8 cellular contexts compared by ENCODE assay signal in the genomic region with DNA sequence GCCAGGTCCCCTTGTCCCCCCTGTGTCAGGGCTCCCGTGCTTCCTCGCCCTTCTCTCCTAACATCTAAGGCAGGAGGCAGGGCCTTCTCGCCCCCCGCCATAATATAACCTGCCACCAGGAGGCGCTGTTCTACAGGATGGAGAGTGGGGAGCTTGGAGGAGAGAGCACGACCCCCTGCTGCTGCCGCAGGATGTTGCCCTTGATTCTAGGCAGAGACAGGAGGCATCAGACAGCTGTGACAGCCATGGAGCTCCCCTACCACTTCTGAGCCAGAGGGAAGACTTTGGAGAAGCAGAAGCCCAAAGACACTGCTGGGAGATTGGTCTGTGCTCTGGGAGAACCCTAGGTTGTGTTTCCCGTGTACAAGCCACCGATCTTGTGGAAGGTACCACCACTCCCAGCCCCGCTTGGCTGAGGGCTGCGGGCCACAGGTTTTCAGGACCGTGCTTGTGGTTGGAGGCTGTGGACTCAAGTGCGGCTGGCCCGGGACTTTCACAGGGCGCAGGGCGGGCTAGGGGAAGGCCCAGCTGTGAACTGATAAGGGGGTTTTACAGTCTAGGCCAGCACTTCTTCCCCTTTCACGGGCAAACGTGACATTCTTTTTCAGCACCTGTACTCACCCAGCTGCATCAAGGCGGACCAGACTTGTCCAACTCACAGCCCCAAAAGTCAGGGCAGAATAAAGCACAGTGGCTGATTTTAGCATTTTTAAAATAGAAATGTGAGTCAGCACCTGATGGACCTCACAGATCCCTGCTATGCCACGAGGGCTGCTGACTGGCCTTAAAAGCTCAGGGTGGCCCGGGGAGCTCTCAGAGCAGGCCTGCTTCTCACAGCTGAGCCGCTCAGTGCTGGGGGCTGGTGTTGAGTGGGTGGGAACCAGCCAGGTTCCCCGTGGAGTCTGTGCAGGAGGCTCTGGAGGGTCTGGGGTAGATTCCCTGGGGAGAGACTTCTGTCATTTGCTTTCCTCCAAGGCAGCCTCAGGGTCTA. TPM values are rescaled to one million over a fixed set of nuclear protein-coding genes. Genes with fewer than 3 reads are reported as not detected.
DNase-seq lines count a peak whose midpoint lies in the region; ATAC-seq and TF ChIP-seq lines count a peak whose summit lies in the region.

No MANE protein-coding gene starts in this region.

- no peaks in the 10 kb centered on the region for H3K9me3 Mint-ChIP-seq in activated CD4-positive, alpha-beta T cell treated with anti-CD3 and anti-CD28 coated beads, Interleukin-2, amount 10 ng/mL, durations not matched to agents 24 days and 14 days
- H3K9me3 Mint-ChIP-seq in mesothelial cell of epicardium: no peaks in the 10 kb centered on the region

- in situ Hi-C loops in GM18951 (cut with MboI; ENCODE audit: low sequenced_read_pairs, unreplicated experiment): no loop called here

- peaks cover 15% of the 10 kb centered on the region for H3K4me1 Mint-ChIP-seq in activated CD4-positive, alpha-beta T cell treated with anti-CD3 and anti-CD28 coated beads, Interleukin-2, amount 10 ng/mL, durations not matched to agents 24 days and 14 days
- H3K4me1 Mint-ChIP-seq in mesothelial cell of epicardium: no peaks in the 10 kb centered on the region

- peak overlapping the region; percentile 50 for H3K4me3 Mint-ChIP-seq in activated CD4-positive, alpha-beta T cell treated with anti-CD3 and anti-CD28 coated beads, Interleukin-2, amount 10 ng/mL, durations not matched to agents 24 days and 14 days
- H3K4me3 Mint-ChIP-seq in mesothelial cell of epicardium: no peak overlapping the region

- no peaks in the 10 kb centered on the region for H3K36me3 Mint-ChIP-seq in activated CD4-positive, alpha-beta T cell treated with anti-CD3 and anti-CD28 coated beads, Interleukin-2, amount 10 ng/mL, durations not matched to agents 24 days and 14 days (ENCODE audit: low read depth)
- H3K36me3 Mint-ChIP-seq in mesothelial cell of epicardium: no peaks in the 10 kb centered on the region

- peak; percentile 74 for TF ChIP-seq CTCF in mesothelial cell of epicardium (IDR thresholded peaks at IDR 0.05; ENCODE audit: unreplicated experiment)

- peak overlapping the region; percentile 83 for H3K27ac Mint-ChIP-seq in activated CD4-positive, alpha-beta T cell treated with anti-CD3 and anti-CD28 coated beads, Interleukin-2, amount 10 ng/mL, durations not matched to agents 24 days and 14 days
- no peak overlapping the region for H3K27ac Mint-ChIP-seq in mesothelial cell of epicardium

- ATAC-seq in HG03103 (IDR thresholded peaks at IDR 0.05; ENCODE audit: low read depth, unreplicated experiment): peak; percentile 83

- peak; percentile 15 for DNase-seq in Ammon's horn (ENCODE audit: low spot score)
- DNase-seq in NCI-H524 treated with DMSO at 0.1 percent for 48 hours (lab: John Stamatoyannopoulos, UW): peak; percentile 61
- peak; percentile 94 for DNase-seq in activated CD4-positive, alpha-beta T cell treated with anti-CD3 and anti-CD28 coated beads, Interleukin-2, amount 10 ng/mL, durations not matched to agents 24 days and 14 days
- DNase-seq in ecto neural progenitor cell (ENCODE audit: low spot score): peak; percentile 87
- DNase-seq in mesothelial cell of epicardium (ENCODE audit: low spot score in 2 of 2, unreplicated experiment in 2 of 2): peak; percentile 36 to 66
- DNase-seq in stimulated activated CD8-positive, alpha-beta memory T cell treated with anti-CD3 and anti-CD28 coated beads, Interleukin-4, amount 100 ng/mL, for 24 hours (ENCODE audit: low read depth): peak; percentile 87

- no peaks in the 10 kb centered on the region for H3K27me3 Mint-ChIP-seq in activated CD4-positive, alpha-beta T cell treated with anti-CD3 and anti-CD28 coated beads, Interleukin-2, amount 10 ng/mL, durations not matched to agents 24 days and 14 days
- peaks cover 8% of the 10 kb centered on the region for H3K27me3 Mint-ChIP-seq in mesothelial cell of epicardium (ENCODE audit: low read depth)

- intact Hi-C loops in activated CD4-positive, alpha-beta T cell treated with anti-CD3 and anti-CD28 coated beads, Interleukin-2, amount 10 ng/mL, durations not matched to agents 24 days and 14 days (cut with micrococcal nuclease): loop anchor here (1.0 to 5.0 kb wide), 6 partner anchors 18 to 138 kb away; no protein-coding TSS in a partner anchor

- peak; percentile 46 for TF ChIP-seq POLR2A in GM18951 (IDR thresholded peaks at IDR 0.05; ENCODE audit: extremely low read depth, insufficient read depth, insufficient read length)

RNA-seq across cellular contexts. Expression of a gene that starts 2.6 kb away (rescaled TPM):
- 2.5 and 4.7 TPM in 2 replicates for total RNA-seq in activated CD4-positive, alpha-beta T cell treated with anti-CD3 and anti-CD28 coated beads, Interleukin-2, amount 10 ng/mL, durations not matched to agents 24 days and 14 days
- not detected in 3 replicates for total RNA-seq in mesothelial cell of epicardium

RNA-seq across cellular contexts. Expression of a gene that starts 53.8 kb away (rescaled TPM):
- 0.19 and 0.21 TPM in 2 replicates for total RNA-seq in activated CD4-positive, alpha-beta T cell treated with anti-CD3 and anti-CD28 coated beads, Interleukin-2, amount 10 ng/mL, durations not matched to agents 24 days and 14 days
- total RNA-seq in mesothelial cell of epicardium: 0.16 TPM in 1 of 3 replicates, not detected in the others

Comparison
In these comparisons a context has a peak if more than half of its experiments do, and no peak if none do; other contexts are left out.
1. Peak in every context shown above with its lines: DNase-seq and ATAC-seq.
2. DNase-seq: peak in every context shown above with its lines; median percentile 94 in activated CD4-positive, alpha-beta T cell treated with anti-CD3 and anti-CD28 coated beads, Interleukin-2, amount 10 ng/mL, durations not matched to agents 24 days and 14 days; 87 in ecto neural progenitor cell; 87 in stimulated activated CD8-positive, alpha-beta memory T cell treated with anti-CD3 and anti-CD28 coated beads, Interleukin-4, amount 100 ng/mL, for 24 hours; 61 in NCI-H524 treated with DMSO at 0.1 percent for 48 hours; 51 in mesothelial cell of epicardium; 15 in Ammon's horn.